22 cellular contexts compared by ENCODE assay signal in genomic region chr16:52405441-52405840, GRCh38.
"Had no signal": no experiment of that assay in that cellular context is flagged by ENCODE, and none has a peak within 500 bp of the region (broad histone marks: within the 10 kb centered on the region; RNA-seq: fewer than 3 reads in every experiment).

No MANE protein-coding gene starts in this region.

- ATAC-seq: activated CD8-positive, alpha-beta T cell treated with anti-CD3 and anti-CD28 coated beads for 36 hours; activated T-cell treated with anti-CD3 and anti-CD28 coated beads, Interleukin-2, amount 50 U/mL, for 72 hours; K562; PC-3 had no signal

- DNase-seq: activated CD4-positive, alpha-beta T cell treated with anti-CD3 and anti-CD28 coated beads, Interleukin-2, amount 10 ng/mL, durations not matched to agents 24 days and 14 days; activated CD4-positive, alpha-beta T cell treated with anti-CD3 and anti-CD28 coated beads, Interleukin-2, amount 50 U/mL, for 4 hours; activated CD8-positive, alpha-beta T cell treated with anti-CD3 and anti-CD28 coated beads for 36 hours; activated gamma-delta T cell; activated naive CD4-positive, alpha-beta T cell treated with Interleukin-2 at 50 U/mL for 16 hours; activated naive CD8-positive, alpha-beta T cell treated with anti-CD3 and anti-CD28 coated beads, Interleukin-2, amount 10 ng/mL, durations not matched to agents 7 days and 5 days; activated T-cell treated with anti-CD3 and anti-CD28 coated beads, Interleukin-2, amount 50 U/mL, for 1 hour; activated T-cell treated with anti-CD3 and anti-CD28 coated beads, Interleukin-2, amount 50 U/mL, for 72 hours; amygdala; NCI-H1092 treated with DMSO at 0.1 percent for 48 hours; NCI-H1417; NCI-H146; NCI-H1930; NCI-H2081 treated with DMSO at 0.1 percent for 48 hours; NCI-H526; NCI-H774; PC-3; Peyer's patch; RPMI8226; SHP77 treated with DMSO at 0.1 percent for 48 hours; SK-N-SH had no signal
